ENCODE assay signal across 13 cellular contexts in the genomic region with DNA sequence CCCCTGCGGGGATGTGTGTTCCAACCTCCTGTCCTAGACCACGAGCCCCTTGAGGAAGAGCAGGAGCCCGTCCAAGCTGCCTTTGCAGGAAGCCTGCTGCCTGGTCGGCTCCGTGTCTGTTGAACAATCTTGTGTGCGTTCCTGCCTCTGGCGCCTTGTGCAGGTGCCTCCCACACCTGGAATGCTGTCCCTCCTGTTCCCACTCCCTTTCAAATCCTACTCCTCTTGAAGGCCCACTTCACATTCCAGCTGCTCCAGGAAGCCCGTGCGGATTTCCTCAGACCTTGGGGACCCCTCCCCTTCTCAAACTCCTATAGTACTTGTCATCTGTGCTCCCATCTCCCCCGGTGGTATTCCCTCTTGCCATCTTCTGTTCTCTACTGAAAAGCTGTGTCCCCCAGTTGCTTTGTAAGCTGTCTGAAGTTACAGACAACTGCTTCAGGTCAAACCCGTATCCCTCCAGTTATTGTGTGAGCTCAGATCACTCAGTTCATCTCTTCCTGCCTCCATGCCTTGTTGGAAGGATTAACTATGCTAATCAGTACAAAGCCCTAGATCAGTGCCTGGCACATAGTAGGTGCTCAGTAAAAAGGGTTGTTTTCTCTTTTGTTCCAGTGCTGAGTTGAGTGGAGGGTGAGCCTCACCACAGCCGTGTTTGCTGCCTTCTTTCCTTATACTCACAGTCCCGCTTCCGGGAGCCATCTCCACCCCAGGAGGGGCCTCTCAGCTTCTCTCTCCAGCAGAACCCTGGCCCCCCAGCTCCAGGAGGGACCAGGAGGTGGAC.
DNase-seq lines count a peak whose midpoint lies in the region; ATAC-seq, FAIRE-seq and TF ChIP-seq lines count a peak whose summit lies in the region.
"Had no signal": no experiment of that assay in that cellular context is flagged by ENCODE, and none has a peak within 500 bp of the region (broad histone marks: within the 10 kb centered on the region; RNA-seq: fewer than 3 reads in every experiment).

No MANE protein-coding gene starts in this region.

- in situ Hi-C loops in transverse colon (cut with MboI; ENCODE audit: low pct_ligation_motif_present in 1 of 4, low pct_unique_long_range_greater_than_20kb in 1 of 4, low sequenced_read_pairs in 3 of 4): no loop called here

- WGBS in lung, 2 donors: 59 to 65% methylated on average over 14 of the region's 14 CpGs
- WGBS in transverse colon (ENCODE audit: low coverage in 1 of 2), 2 donors: 52 to 53% methylated on average over 6 to 14 of the region's 14 CpGs

- TF ChIP-seq CTCF in astrocyte (IDR thresholded peaks at IDR 0.05; ENCODE audit: insufficient read depth, low read depth, low read length): no peak
- TF ChIP-seq CTCF in lung (IDR thresholded peaks at IDR 0.05; ENCODE audit: control extremely low read depth, extremely low read depth): no peak
- no peak for TF ChIP-seq CTCF in transverse colon (IDR thresholded peaks at IDR 0.05)
- TF ChIP-seq CTCF in CD14-positive monocyte (IDR thresholded peaks at IDR 0.05): no peak

- H3K4me2 ChIP-seq in astrocyte (ENCODE audit: low read length): peak overlapping the region; percentile 41

- peaks cover 18% of the 10 kb centered on the region for H3K4me1 ChIP-seq in astrocyte (ENCODE audit: insufficient read depth, low read length)
- H3K4me1 ChIP-seq in lung (ENCODE audit: control insufficient read depth in 2 of 2, insufficient read depth in 2 of 2, low read length in 2 of 2): peaks cover 0 to 15% of the 10 kb centered on the region in 2 donors
- H3K4me1 ChIP-seq in transverse colon: peaks cover 11 to 43% (median 33%) of the 10 kb centered on the region in 4 donors

- peak; percentile 60 for ATAC-seq in lung (ENCODE audit: insufficient read depth, low FRiP score)
- ATAC-seq: T-helper 17 cell had no signal

- H4K20me1 ChIP-seq in astrocyte (ENCODE audit: insufficient read depth, low read length): peaks cover 79% of the 10 kb centered on the region

- H3K36me3 Mint-ChIP-seq in astrocyte (ENCODE audit: low read depth, unreplicated experiment) (peaks cover 8% of the 10 kb centered on the region), CD14-positive monocyte (no peaks in the 10 kb centered on the region)

- H3K79me2 ChIP-seq in astrocyte (ENCODE audit: insufficient read depth, low read length): no peaks in the 10 kb centered on the region

- peaks cover 2% of the 10 kb centered on the region for H3K27me3 ChIP-seq in astrocyte (ENCODE audit: insufficient read depth, low read length)
- no peaks in the 10 kb centered on the region for H3K27me3 ChIP-seq in lung (ENCODE audit: control insufficient read depth, insufficient read depth)
- no peaks in the 10 kb centered on the region for H3K27me3 ChIP-seq in transverse colon

- TF ChIP-seq EP300 in transverse colon (IDR thresholded peaks at IDR 0.05; ENCODE audit: low read depth): no peak

- no peak overlapping the region for H2AFZ ChIP-seq in astrocyte (ENCODE audit: low read depth, low read length)

- H3K36me3 ChIP-seq in astrocyte (ENCODE audit: insufficient read depth, low read length) (no peaks in the 10 kb centered on the region), lung (ENCODE audit: control insufficient read depth in 2 of 2, insufficient read depth in 2 of 2, low read length in 2 of 2) (no peaks in the 10 kb centered on the region), transverse colon (no peaks in the 10 kb centered on the region)

- peaks cover 16% of the 10 kb centered on the region for H3K4me1 Mint-ChIP-seq in astrocyte (ENCODE audit: low read depth, unreplicated experiment)
- no peaks in the 10 kb centered on the region for H3K4me1 Mint-ChIP-seq in CD14-positive monocyte
- H3K4me1 Mint-ChIP-seq: T-helper 17 cell had no signal

- DNase-seq in NCI-H748 (lab: John Stamatoyannopoulos, UW; ENCODE audit: unreplicated experiment) (peak; percentile 15), NCI-H748 treated with DMSO at 0.1 percent for 48 hours (lab: John Stamatoyannopoulos, UW) (no peak), astrocyte (ENCODE audit: low read depth) (no peak), lung (ENCODE audit: low spot score) (peak; percentile 85), transverse colon (peak; percentile 76), NCI-H2081 (lab: John Stamatoyannopoulos, UW) (no peak), NCI-H2196 (lab: John Stamatoyannopoulos, UW; ENCODE audit: unreplicated experiment) (no peak), CD14-positive monocyte (ENCODE audit: low spot score) (no peak)
- DNase-seq: activated effector memory CD4-positive, alpha-beta T cell treated with anti-CD3 and anti-CD28 coated beads, Interleukin-2, amount 50 U/mL, for 16 hours; central memory CD4-positive, alpha-beta T cell; T-helper 17 cell had no signal

- H3K9me3 Mint-ChIP-seq in astrocyte (ENCODE audit: unreplicated experiment) (peaks cover 6% of the 10 kb centered on the region), CD14-positive monocyte (peaks cover 0 to 7% (median 4%) of the 10 kb centered on the region in 7 donors)

- no peak overlapping the region for H3K4me3 ChIP-seq in astrocyte (ENCODE audit: insufficient read depth, low read depth, low read length)
- H3K4me3 ChIP-seq in lung: no peak overlapping the region
- H3K4me3 ChIP-seq in transverse colon: no peak overlapping the region

- intact Hi-C loops in transverse colon (cut with DNase I; ENCODE audit: low total_unique reads): no loop called here
- intact Hi-C loops in CD14-positive monocyte (cut with micrococcal nuclease): no loop called here

- peak overlapping the region; percentile 9 for H3K27ac ChIP-seq in astrocyte (ENCODE audit: low read depth, low read length)
- H3K27ac ChIP-seq in lung (ENCODE audit: low read depth in 1 of 2, low read length in 1 of 2): peak overlapping the region in 1 of 2 donors; percentile 81
- peak overlapping the region in 3 of 4 donors; percentile 33 to 70 (median 57) for H3K27ac ChIP-seq in transverse colon

- H3K9me3 ChIP-seq in astrocyte (ENCODE audit: insufficient read depth, low read depth, low read length) (peaks cover 6% of the 10 kb centered on the region), lung (ENCODE audit: control insufficient read depth in 2 of 2, insufficient read depth in 1 of 2, low read length in 1 of 2) (peaks cover 0 to 2% of the 10 kb centered on the region in 2 donors), transverse colon (no peaks in the 10 kb centered on the region)

- no peak for FAIRE-seq in astrocyte (lab: Jason Lieb, UNC)
- FAIRE-seq: D721Med, urothelium cell line had no signal

- no peak for TF ChIP-seq POLR2A in transverse colon (IDR thresholded peaks at IDR 0.05)

- no peak overlapping the region for H3K27ac Mint-ChIP-seq in astrocyte (ENCODE audit: unreplicated experiment)
- peak overlapping the region in 1 of 7 donors; percentile 55 for H3K27ac Mint-ChIP-seq in CD14-positive monocyte
- H3K27ac Mint-ChIP-seq: T-helper 17 cell had no signal

- H3K27me3 Mint-ChIP-seq in astrocyte (ENCODE audit: low read depth, unreplicated experiment) (peaks cover 6% of the 10 kb centered on the region), CD14-positive monocyte (ENCODE audit: low read depth in 3 of 3) (peaks cover 2 to 13% (median 5%) of the 10 kb centered on the region in 3 donors)

- H3K9ac ChIP-seq in astrocyte (ENCODE audit: low read length): peak overlapping the region; percentile 20

- no peak overlapping the region for H3K4me3 Mint-ChIP-seq in astrocyte (ENCODE audit: unreplicated experiment)
- no peak overlapping the region for H3K4me3 Mint-ChIP-seq in CD14-positive monocyte
- H3K4me3 Mint-ChIP-seq: T-helper 17 cell had no signal

Comparison
In these comparisons a context has a peak if more than half of its experiments do, and no peak if none do; other contexts are left out.
1. DNase-seq: peak in NCI-H748 (single experiment), lung (single experiment) and transverse colon (single experiment); none in NCI-H748 treated with DMSO at 0.1 percent for 48 hours (single experiment), astrocyte (single experiment), NCI-H2081 (0 of 2), NCI-H2196 (single experiment) and CD14-positive monocyte (single experiment).